Comparison of ENCODE assay signal across 8 cellular contexts in genomic region chr2:71157124-71157802, GRCh38. TPM values are rescaled to one million over a fixed set of nuclear protein-coding genes. Genes with fewer than 3 reads are reported as not detected.
DNase-seq lines count a peak whose midpoint lies in the region.

No MANE protein-coding gene starts in this region.

- no peak overlapping the region for H3K27ac Mint-ChIP-seq in activated CD4-positive, alpha-beta T cell treated with anti-CD3 and anti-CD28 coated beads, Interleukin-2, amount 10 ng/mL, durations not matched to agents 24 days and 14 days

- intact Hi-C loops in activated CD4-positive, alpha-beta T cell treated with anti-CD3 and anti-CD28 coated beads, Interleukin-2, amount 10 ng/mL, durations not matched to agents 24 days and 14 days (cut with micrococcal nuclease), result loop anchor here (10.0 kb wide), 2 partner anchors 118 to 348 kb away; no protein-coding TSS in a partner anchor

- H3K9me3 Mint-ChIP-seq in activated CD4-positive, alpha-beta T cell treated with anti-CD3 and anti-CD28 coated beads, Interleukin-2, amount 10 ng/mL, durations not matched to agents 24 days and 14 days, result no peaks in the 10 kb centered on the region

- H3K4me1 Mint-ChIP-seq in activated CD4-positive, alpha-beta T cell treated with anti-CD3 and anti-CD28 coated beads, Interleukin-2, amount 10 ng/mL, durations not matched to agents 24 days and 14 days, result peaks cover 7% of the 10 kb centered on the region

- no peaks in the 10 kb centered on the region for H3K36me3 Mint-ChIP-seq in activated CD4-positive, alpha-beta T cell treated with anti-CD3 and anti-CD28 coated beads, Interleukin-2, amount 10 ng/mL, durations not matched to agents 24 days and 14 days (ENCODE audit: low read depth)

- DNase-seq in SKM-1 treated with dmso at 0.1 percent for 144 hours (lab: John Stamatoyannopoulos, UW; ENCODE audit: unreplicated experiment) (peak; percentile 34), SKM-1 (lab: John Stamatoyannopoulos, UW; ENCODE audit: unreplicated experiment) (no peak), NCI-H1092 treated with DMSO at 0.1 percent for 48 hours (lab: John Stamatoyannopoulos, UW) (peak; percentile 18), dermis microvascular lymphatic vessel endothelial cell (ENCODE audit: low read depth in 2 of 2) (peak; percentile 7 to 50), medulla oblongata (ENCODE audit: extremely low spot score) (peak; percentile 61), LoVo (ENCODE audit: low spot score) (no peak)
- peak; percentile 86 for DNase-seq in activated CD4-positive, alpha-beta T cell treated with anti-CD3 and anti-CD28 coated beads, Interleukin-2, amount 10 ng/mL, durations not matched to agents 24 days and 14 days
- DNase-seq in stimulated activated CD8-positive, alpha-beta memory T cell treated with anti-CD3 and anti-CD28 coated beads, Interleukin-12 subunit alpha, Interleukin-12 subunit beta, amount 100 ng/mL, for 1 hour (ENCODE audit: low read depth), result peak; percentile 39

- H3K4me3 Mint-ChIP-seq in activated CD4-positive, alpha-beta T cell treated with anti-CD3 and anti-CD28 coated beads, Interleukin-2, amount 10 ng/mL, durations not matched to agents 24 days and 14 days, result no peak overlapping the region

- peaks cover 8% of the 10 kb centered on the region for H3K27me3 Mint-ChIP-seq in activated CD4-positive, alpha-beta T cell treated with anti-CD3 and anti-CD28 coated beads, Interleukin-2, amount 10 ng/mL, durations not matched to agents 24 days and 14 days

RNA-seq across cellular contexts. Expression of gene MPHOSPH10, which starts 26.8 kb away (rescaled TPM):
- 69.4 and 74.5 TPM in 2 replicates for total RNA-seq in activated CD4-positive, alpha-beta T cell treated with anti-CD3 and anti-CD28 coated beads, Interleukin-2, amount 10 ng/mL, durations not matched to agents 24 days and 14 days
- total RNA-seq in dermis microvascular lymphatic vessel endothelial cell, result 10.6 and 11.7 TPM in 2 replicates

RNA-seq across cellular contexts. Expression of gene MCEE, which starts 27.2 kb away (rescaled TPM):
- total RNA-seq in activated CD4-positive, alpha-beta T cell treated with anti-CD3 and anti-CD28 coated beads, Interleukin-2, amount 10 ng/mL, durations not matched to agents 24 days and 14 days, result 14.4 and 17.2 TPM in 2 replicates
- 9.8 and 10.9 TPM in 2 replicates for total RNA-seq in dermis microvascular lymphatic vessel endothelial cell

Comparison
In these comparisons a context has a peak if more than half of its experiments do, and no peak if none do; other contexts are left out.
1. DNase-seq: peak in SKM-1 treated with dmso at 0.1 percent for 144 hours (single experiment), NCI-H1092 treated with DMSO at 0.1 percent for 48 hours (single experiment), activated CD4-positive, alpha-beta T cell treated with anti-CD3 and anti-CD28 coated beads, Interleukin-2, amount 10 ng/mL, durations not matched to agents 24 days and 14 days (single experiment), dermis microvascular lymphatic vessel endothelial cell (2 of 2), medulla oblongata (single experiment) and stimulated activated CD8-positive, alpha-beta memory T cell treated with anti-CD3 and anti-CD28 coated beads, Interleukin-12 subunit alpha, Interleukin-12 subunit beta, amount 100 ng/mL, for 1 hour (single experiment); none in SKM-1 (single experiment) and LoVo (single experiment).